In genomic region chr3:72379500-72380187, GRCh38 we compare ENCODE assay signal across 1 cellular context.
TF ChIP-seq lines count a peak whose summit lies in the region.

No MANE protein-coding gene starts in this region.

TF ChIP-seq in HepG2, 621 proteins besides CTCF, POLR2A, EP300 and RAD21 (continued from another document):
- TF ChIP-seq KIAA2018 (CRISPR knock-in tag; IDR thresholded peaks at IDR 0.05; ENCODE audit: borderline replicate concordance), result no peak
